In the genomic region with DNA sequence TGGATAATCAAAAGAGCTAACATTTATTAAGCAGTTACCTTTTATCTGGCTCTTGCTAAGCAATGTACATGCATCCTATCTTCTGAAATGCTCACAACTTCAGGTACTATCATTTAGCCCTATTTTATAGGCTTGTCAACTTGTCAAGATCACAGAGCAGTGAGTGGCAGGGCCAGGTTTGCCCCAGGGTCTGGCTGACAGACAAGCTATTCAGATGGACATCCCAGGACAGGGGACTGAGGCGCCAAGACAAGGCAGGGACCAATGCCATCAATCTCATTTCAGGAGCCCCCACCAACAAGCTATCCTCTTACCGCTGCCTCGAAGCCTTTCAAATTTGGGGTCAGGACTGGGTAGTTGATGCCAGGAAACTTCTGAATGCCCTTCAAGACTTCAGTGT, we compare ENCODE assay signal across 31 cellular contexts.
"Had no signal": no experiment of that assay in that cellular context is flagged by ENCODE, and none has a peak within 500 bp of the region (broad histone marks: within the 10 kb centered on the region; RNA-seq: fewer than 3 reads in every experiment).

No MANE protein-coding gene starts in this region.

- H3K27ac Mint-ChIP-seq: naive thymus-derived CD8-positive, alpha-beta T cell; natural killer cell treated with Interleukin-12 subunit alpha and Interleukin-12 subunit beta and Interleukin-15 and Interleukin-18, amount 100 ng/mL, for 72 hours; nephron progenitor cell; stimulated activated memory B cell treated with anti-CD40 and anti-IgM and Interleukin-4, amounts not matched to agents 10 μg/mL and 1 μg/mL and 100 μg/mL, for 72 hours; type B pancreatic cell had no signal

- H3K4me3 ChIP-seq: pancreas, prostate gland, right lobe of liver, sigmoid colon, skin epidermis, smooth muscle cell, spleen, suprapubic skin, testis, tibial artery, transverse colon, upper lobe of right lung, uterus had no signal

- H3K27ac ChIP-seq: neutrophil, pancreas, prostate gland, right lobe of liver, sigmoid colon, skin epidermis, spleen, suprapubic skin, testis, tibial artery, transverse colon, upper lobe of right lung, uterus had no signal

- H3K9me3 Mint-ChIP-seq: naive thymus-derived CD8-positive, alpha-beta T cell; natural killer cell treated with Interleukin-12 subunit alpha and Interleukin-12 subunit beta and Interleukin-15 and Interleukin-18, amount 100 ng/mL, for 72 hours; nephron progenitor cell; neural crest cell; stimulated activated memory B cell treated with anti-CD40 and anti-IgM and Interleukin-4, amounts not matched to agents 10 μg/mL and 1 μg/mL and 100 μg/mL, for 72 hours; stimulated activated naive CD8-positive, alpha-beta T cell treated with anti-CD3 and anti-CD28 coated beads, Interleukin-15, amount 100 ng/mL, for 72 hours; type B pancreatic cell had no signal

- H3K4me1 ChIP-seq: pancreas, prostate gland, right lobe of liver, sigmoid colon, suprapubic skin, testis, tibial artery, upper lobe of right lung, uterus had no signal

- DNase-seq: naive thymus-derived CD8-positive, alpha-beta T cell; nephron progenitor cell; nucleus accumbens; pancreas; right cardiac atrium; right lobe of liver; sigmoid colon; spleen; stimulated activated CD4-positive, alpha-beta T cell treated with anti-CD3 and anti-CD28 coated beads, Interleukin-12 subunit alpha, Interleukin-12 subunit beta, amount 100 ng/mL, for 4 hours; stimulated activated CD4-positive, alpha-beta T cell treated with anti-CD3 and anti-CD28 coated beads, Interleukin-1b, Interleukin-23, amount 100 ng/mL, for 48 hours; stimulated activated CD4-positive, alpha-beta T cell treated with anti-CD3 and anti-CD28 coated beads, Interleukin-4, amount 100 ng/mL, for 1 hour; stimulated activated CD4-positive, alpha-beta T cell treated with anti-CD3 and anti-CD28 coated beads, Interleukin-4, amount 100 ng/mL, for 4 hours; stimulated activated CD8-positive, alpha-beta memory T cell treated with anti-CD3 and anti-CD28 coated beads, Interleukin-4, amount 100 ng/mL, for 48 hours; stimulated activated naive CD4-positive, alpha-beta T cell; stimulated activated naive CD8-positive, alpha-beta T cell treated with anti-CD3 and anti-CD28 coated beads, Interleukin-15, amount 100 ng/mL, for 72 hours; stimulated activated naive CD8-positive, alpha-beta T cell treated with anti-CD3 and anti-CD28 coated beads, Interleukin-15, Interleukin-2, amounts not matched to agents 100 U/mL and 50 U/mL, for 24 hours; substantia nigra; testis; tibial artery; transverse colon; uterus had no signal

- H3K9me3 ChIP-seq: neutrophil, pancreas, prostate gland, right lobe of liver, sigmoid colon, spleen, suprapubic skin, testis, tibial artery, transverse colon, upper lobe of right lung, uterus had no signal

- H3K4me3 Mint-ChIP-seq: naive thymus-derived CD8-positive, alpha-beta T cell; natural killer cell treated with Interleukin-12 subunit alpha and Interleukin-12 subunit beta and Interleukin-15 and Interleukin-18, amount 100 ng/mL, for 72 hours; nephron progenitor cell; neural crest cell; stimulated activated memory B cell treated with anti-CD40 and anti-IgM and Interleukin-4, amounts not matched to agents 10 μg/mL and 1 μg/mL and 100 μg/mL, for 72 hours; stimulated activated naive CD8-positive, alpha-beta T cell treated with anti-CD3 and anti-CD28 coated beads, Interleukin-15, amount 100 ng/mL, for 72 hours; type B pancreatic cell had no signal

- H3K27me3 Mint-ChIP-seq: naive thymus-derived CD8-positive, alpha-beta T cell; natural killer cell treated with Interleukin-12 subunit alpha and Interleukin-12 subunit beta and Interleukin-15 and Interleukin-18, amount 100 ng/mL, for 72 hours; stimulated activated memory B cell treated with anti-CD40 and anti-IgM and Interleukin-4, amounts not matched to agents 10 μg/mL and 1 μg/mL and 100 μg/mL, for 72 hours; stimulated activated naive CD8-positive, alpha-beta T cell treated with anti-CD3 and anti-CD28 coated beads, Interleukin-15, amount 100 ng/mL, for 72 hours; type B pancreatic cell had no signal

- H3K4me1 Mint-ChIP-seq: nephron progenitor cell, neural crest cell had no signal

- H3K4me2 ChIP-seq: smooth muscle cell had no signal

- ATAC-seq: naive thymus-derived CD8-positive, alpha-beta T cell; natural killer cell treated with Interleukin-12 subunit alpha and Interleukin-12 subunit beta and Interleukin-15 and Interleukin-18, amount 100 ng/mL, for 72 hours; pancreas; right cardiac atrium; right lobe of liver; stimulated activated memory B cell treated with anti-CD40 and anti-IgM and Interleukin-4, amounts not matched to agents 10 μg/mL and 1 μg/mL and 100 μg/mL, for 72 hours; stimulated activated naive CD8-positive, alpha-beta T cell treated with anti-CD3 and anti-CD28 coated beads, Interleukin-15, amount 100 ng/mL, for 72 hours; stimulated activated naive CD8-positive, alpha-beta T cell treated with anti-CD3 and anti-CD28 coated beads, Interleukin-15, Interleukin-2, amounts not matched to agents 100 U/mL and 50 U/mL, for 24 hours; upper lobe of right lung had no signal

- H3K27me3 ChIP-seq: neutrophil, pancreas, right lobe of liver, sigmoid colon, spleen, suprapubic skin, testis, tibial artery, transverse colon, upper lobe of right lung, uterus had no signal

- H3K36me3 ChIP-seq: uterus had no signal

- H3K36me3 Mint-ChIP-seq: natural killer cell treated with Interleukin-12 subunit alpha and Interleukin-12 subunit beta and Interleukin-15 and Interleukin-18, amount 100 ng/mL, for 72 hours; type B pancreatic cell had no signal
